Comparison of ENCODE assay signal across 11 cellular contexts in the genomic region with DNA sequence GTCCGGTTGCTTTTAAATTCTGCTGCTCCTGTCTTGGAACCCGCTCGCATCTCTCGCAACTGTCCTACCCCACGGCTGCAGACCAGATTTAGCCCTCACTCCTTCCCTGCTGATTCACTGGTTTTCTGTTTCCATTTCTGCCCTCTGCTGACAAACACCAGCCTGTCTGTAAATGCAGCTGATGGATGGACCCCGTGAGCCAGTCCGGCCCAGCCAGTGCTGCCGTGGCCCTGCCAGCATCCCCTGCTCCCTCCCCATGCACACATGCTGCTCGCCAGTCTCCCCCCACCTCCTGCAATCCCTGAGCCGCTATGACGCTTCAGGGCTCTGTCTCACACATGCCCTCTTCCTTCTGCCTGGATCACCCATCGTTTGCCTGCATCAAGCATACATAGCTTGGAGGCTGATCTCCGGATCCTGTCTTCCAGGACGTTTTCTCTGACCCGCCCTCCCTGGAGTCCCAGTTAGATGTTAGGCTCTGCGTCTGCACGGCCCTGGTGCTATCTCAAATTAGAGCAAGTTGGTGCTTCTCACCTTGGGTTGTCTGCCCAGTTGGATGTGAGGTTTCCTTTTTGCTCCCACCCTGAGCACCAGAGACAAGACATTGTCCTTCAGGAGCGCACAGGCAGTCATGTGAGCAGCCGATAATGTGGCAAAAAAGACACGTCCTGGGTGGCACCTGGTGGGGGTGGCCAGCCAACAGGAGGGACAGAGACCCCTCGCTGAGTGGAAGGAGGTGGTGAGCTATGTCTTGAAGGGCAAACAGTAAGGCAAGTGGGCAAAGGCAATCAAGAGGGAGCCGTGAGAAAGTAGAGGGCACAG. TPM values are rescaled to one million over a fixed set of nuclear protein-coding genes. Genes with fewer than 3 reads are reported as not detected.
A peak's percentile ranks its signal among the peaks of the same experiment; 100 is the strongest.
DNase-seq lines count a peak whose midpoint lies in the region; ATAC-seq, FAIRE-seq and TF ChIP-seq lines count a peak whose summit lies in the region.
"Had no signal": no experiment of that assay in that cellular context is flagged by ENCODE, and none has a peak within 500 bp of the region (broad histone marks: within the 10 kb centered on the region; RNA-seq: fewer than 3 reads in every experiment).

No MANE protein-coding gene starts in this region.

- 48% methylated on average over 22 of the region's 22 CpGs for WGBS in prostate gland

- ATAC-seq in GM21528 (IDR thresholded peaks at IDR 0.05; ENCODE audit: low FRiP score, unreplicated experiment), result no peak
- ATAC-seq: left colon had no signal

- intact Hi-C loops in prostate gland (cut with DNase I), result no loop called here

- H3K27me3 Mint-ChIP-seq in activated CD4-positive, alpha-beta memory T cell treated with anti-CD3 and anti-CD28 coated beads, Interleukin-2, amount 10 ng/mL, durations not matched to agents 7 days and 5 days, result peaks cover 12% of the 10 kb centered on the region

- no peak for DNase-seq in HTR-8/SVneo (ENCODE audit: insufficient read length, low spot score)
- DNase-seq in hippocampal formation (lab: John Stamatoyannopoulos, UW), result peak; percentile 52 to 60
- DNase-seq in skeletal muscle cell (ENCODE audit: low read depth), result no peak
- no peak for DNase-seq in prostate gland (ENCODE audit: low spot score)
- no peak for DNase-seq in activated CD4-positive, alpha-beta memory T cell treated with anti-CD3 and anti-CD28 coated beads, Interleukin-2, amount 10 ng/mL, durations not matched to agents 7 days and 5 days
- no peak for DNase-seq in cortex of kidney (lab: John Stamatoyannopoulos, UW)
- DNase-seq: left colon had no signal

- no peaks in the 10 kb centered on the region for H3K36me3 Mint-ChIP-seq in activated CD4-positive, alpha-beta memory T cell treated with anti-CD3 and anti-CD28 coated beads, Interleukin-2, amount 10 ng/mL, durations not matched to agents 7 days and 5 days (ENCODE audit: low read depth)

- H3K9me3 Mint-ChIP-seq in activated CD4-positive, alpha-beta memory T cell treated with anti-CD3 and anti-CD28 coated beads, Interleukin-2, amount 10 ng/mL, durations not matched to agents 7 days and 5 days, result no peaks in the 10 kb centered on the region

- TF ChIP-seq POLR2A in prostate gland (IDR thresholded peaks at IDR 0.05), result no peak

- peak; percentile 26 for FAIRE-seq in HTR-8/SVneo (lab: Jason Lieb, UNC)
- FAIRE-seq: colon had no signal

- CTCF ChIA-PET in activated CD4-positive, alpha-beta memory T cell treated with anti-CD3 and anti-CD28 coated beads, Interleukin-2, amount 10 ng/mL, durations not matched to agents 7 days and 5 days (lab: Charles Lee), result no interaction called here

- H3K27me3 ChIP-seq in prostate gland (replicated peaks; ENCODE audit: insufficient read depth), result no peaks in the 10 kb centered on the region

- no peaks in the 10 kb centered on the region for H3K36me3 ChIP-seq in prostate gland

- H3K4me1 ChIP-seq in prostate gland (replicated peaks), result no peaks in the 10 kb centered on the region

- POLR2A ChIA-PET in activated CD4-positive, alpha-beta memory T cell treated with anti-CD3 and anti-CD28 coated beads, Interleukin-2, amount 10 ng/mL, durations not matched to agents 7 days and 5 days (lab: Charles Lee), result no interaction called here

- H3K4me3 ChIP-seq in skeletal muscle cell (ENCODE audit: low read depth, low read length) (peak overlapping the region; percentile 3), prostate gland (no peak overlapping the region)

- TF ChIP-seq CTCF in prostate gland (IDR thresholded peaks at IDR 0.05), result no peak

- no peak overlapping the region for H3K4me3 Mint-ChIP-seq in activated CD4-positive, alpha-beta memory T cell treated with anti-CD3 and anti-CD28 coated beads, Interleukin-2, amount 10 ng/mL, durations not matched to agents 7 days and 5 days

- peaks cover 2% of the 10 kb centered on the region for H3K4me1 Mint-ChIP-seq in activated CD4-positive, alpha-beta memory T cell treated with anti-CD3 and anti-CD28 coated beads, Interleukin-2, amount 10 ng/mL, durations not matched to agents 7 days and 5 days

- H3K9me3 ChIP-seq in prostate gland, result no peaks in the 10 kb centered on the region

- no peak overlapping the region for H3K27ac Mint-ChIP-seq in activated CD4-positive, alpha-beta memory T cell treated with anti-CD3 and anti-CD28 coated beads, Interleukin-2, amount 10 ng/mL, durations not matched to agents 7 days and 5 days

- peak overlapping the region; percentile 77 for H3K27ac ChIP-seq in angular gyrus (ENCODE audit: low read depth, low read length)
- no peak overlapping the region for H3K27ac ChIP-seq in prostate gland

RNA-seq across cellular contexts. Expression of a gene that starts 4.3 kb away (rescaled TPM):
- 10 to 100 TPM in 1 of 2 donors, not detected in 1; 13.1 TPM for total RNA-seq in prostate gland
- total RNA-seq in activated CD4-positive, alpha-beta memory T cell treated with anti-CD3 and anti-CD28 coated beads, Interleukin-2, amount 10 ng/mL, durations not matched to agents 7 days and 5 days, result not detected
- total RNA-seq: activated CD8-positive, alpha-beta memory T cell treated with anti-CD3 and anti-CD28 coated beads for 36 hours had no signal

RNA-seq across cellular contexts. Expression of a gene that starts 49.7 kb away (rescaled TPM):
- 10 to 100 TPM; 23.0 to 31.7 TPM for total RNA-seq in prostate gland
- 10 to 100 TPM; 16.6 to 20.2 TPM for total RNA-seq in activated CD4-positive, alpha-beta memory T cell treated with anti-CD3 and anti-CD28 coated beads, Interleukin-2, amount 10 ng/mL, durations not matched to agents 7 days and 5 days

Comparison
In these comparisons a context has a peak if more than half of its experiments do, and no peak if none do; other contexts are left out.
1. DNase-seq: peak in hippocampal formation (2 of 2); none in HTR-8/SVneo (single experiment), skeletal muscle cell (single experiment), prostate gland (single experiment), activated CD4-positive, alpha-beta memory T cell treated with anti-CD3 and anti-CD28 coated beads, Interleukin-2, amount 10 ng/mL, durations not matched to agents 7 days and 5 days (single experiment) and cortex of kidney (single experiment).